Comparison of ENCODE assay signal across 12 cellular contexts in genomic region chr18:9184998-9185613, GRCh38. TPM values are rescaled to one million over a fixed set of nuclear protein-coding genes. Genes with fewer than 3 reads are reported as not detected.
A peak's percentile ranks its signal among the peaks of the same experiment; 100 is the strongest.
DNase-seq lines count a peak whose midpoint lies in the region; ATAC-seq and TF ChIP-seq lines count a peak whose summit lies in the region.
"Had no signal": no experiment of that assay in that cellular context is flagged by ENCODE, and none has a peak within 500 bp of the region (broad histone marks: within the 10 kb centered on the region; RNA-seq: fewer than 3 reads in every experiment).

No MANE protein-coding gene starts in this region.

- H3K4me1 ChIP-seq in BLaER1: peaks cover 22% of the 10 kb centered on the region
- H3K4me1 ChIP-seq in lower lobe of right lung: peaks cover 15% of the 10 kb centered on the region
- H3K4me1 ChIP-seq: testis had no signal

- H3K27me3 ChIP-seq in BLaER1 (no peaks in the 10 kb centered on the region), lower lobe of right lung (ENCODE audit: low read depth) (no peaks in the 10 kb centered on the region)
- H3K27me3 ChIP-seq: testis had no signal

- peak overlapping the region; percentile 59 for H3K4me2 ChIP-seq in BLaER1

- peaks cover 1% of the 10 kb centered on the region; the same call in 1 of the 2 replicates for H4K20me1 ChIP-seq in BLaER1

- no peak overlapping the region for H3K4me3 ChIP-seq in BLaER1
- peak overlapping the region; percentile 63 for H3K4me3 ChIP-seq in GM08714 (ENCODE audit: low read length)
- peak overlapping the region; percentile 27 for H3K4me3 ChIP-seq in lower lobe of right lung
- H3K4me3 ChIP-seq: testis had no signal

- no peak for TF ChIP-seq CTCF in lower lobe of right lung (IDR thresholded peaks at IDR 0.05)

- H3K36me3 Mint-ChIP-seq in activated naive CD4-positive, alpha-beta T cell treated with anti-CD3 and anti-CD28 coated beads, Interleukin-2, amount 50 U/mL, for 72 hours: peaks cover 15 to 61% of the 10 kb centered on the region in 2 donors

- intact Hi-C loops in lower lobe of right lung (cut with DNase I): no loop called here

- H3K36me3 ChIP-seq in BLaER1 (peaks cover 51% of the 10 kb centered on the region), lower lobe of right lung (peaks cover 24% of the 10 kb centered on the region)

- peaks cover 14% of the 10 kb centered on the region for H3K9me3 ChIP-seq in BLaER1
- no peaks in the 10 kb centered on the region for H3K9me3 ChIP-seq in lower lobe of right lung
- H3K9me3 ChIP-seq: testis had no signal

- H3K27ac ChIP-seq in BLaER1 (no peak overlapping the region; the same call in 1 of the 2 replicates), lower lobe of right lung (no peak overlapping the region)
- H3K27ac ChIP-seq: testis had no signal

- peak; percentile 63 to 75 for ATAC-seq in activated naive CD4-positive, alpha-beta T cell treated with anti-CD3 and anti-CD28 coated beads, Interleukin-2, amount 50 U/mL, for 72 hours
- ATAC-seq in lower lobe of right lung (peak in 1 of 2 donors; percentile 68), HG02571 (IDR thresholded peaks at IDR 0.05; ENCODE audit: unreplicated experiment) (no peak), HG03432 (IDR thresholded peaks at IDR 0.05; ENCODE audit: unreplicated experiment) (no peak)
- ATAC-seq: PC-3 had no signal

- H3K9me3 Mint-ChIP-seq in activated naive CD4-positive, alpha-beta T cell treated with anti-CD3 and anti-CD28 coated beads, Interleukin-2, amount 50 U/mL, for 72 hours: no peaks in the 10 kb centered on the region

- peak overlapping the region; percentile 16 to 70 for H3K27ac Mint-ChIP-seq in activated naive CD4-positive, alpha-beta T cell treated with anti-CD3 and anti-CD28 coated beads, Interleukin-2, amount 50 U/mL, for 72 hours

- no peak for DNase-seq in activated naive CD4-positive, alpha-beta T cell treated with anti-CD3 and anti-CD28 coated beads, Interleukin-2, amount 50 U/mL, for 72 hours (ENCODE audit: low spot score in 2 of 2)
- DNase-seq in lower lobe of right lung (no peak), CD1c-positive myeloid dendritic cell (ENCODE audit: extremely low spot score) (no peak), DMS153 treated with DMSO at 0.1 percent for 48 hours (lab: John Stamatoyannopoulos, UW; ENCODE audit: unreplicated experiment) (no peak)
- DNase-seq: NCI-H2081 treated with DMSO at 0.1 percent for 48 hours; PC-3; stimulated activated CD4-positive, alpha-beta T cell treated with anti-CD3 and anti-CD28 coated beads, Interleukin-4, amount 100 ng/mL, for 1 hour; testis had no signal

- H3K9ac ChIP-seq in BLaER1: no peak overlapping the region

RNA-seq across cellular contexts. Expression of gene ANKRD12, which starts 48.5 kb away (rescaled TPM):
- 10 to 100 TPM; 63.7 to 72.3 TPM for total RNA-seq in activated naive CD4-positive, alpha-beta T cell treated with anti-CD3 and anti-CD28 coated beads, Interleukin-2, amount 50 U/mL, for 72 hours
- total RNA-seq in lower lobe of right lung: 77.7 TPM

Comparison
In these comparisons a context has a peak if more than half of its experiments do, and no peak if none do; other contexts are left out.
1. ATAC-seq: peak in activated naive CD4-positive, alpha-beta T cell treated with anti-CD3 and anti-CD28 coated beads, Interleukin-2, amount 50 U/mL, for 72 hours (2 of 2); none in HG02571 (single experiment) and HG03432 (single experiment).